Comparison of ENCODE assay signal across 1 cellular context in genomic region chr18:58657081-58657480, GRCh38.
TF ChIP-seq lines count a peak whose summit lies in the region.

No MANE protein-coding gene starts in this region.

TF ChIP-seq in IMR-90, 13 proteins besides CTCF, POLR2A, EP300 and RAD21:
- no peak for TF ChIP-seq SMC3 (IDR thresholded peaks at IDR 0.05; ENCODE audit: low read depth, low read length)
- TF ChIP-seq RFX5 (IDR thresholded peaks at IDR 0.05; ENCODE audit: low read depth, low read length) = no peak
- no peak for TF ChIP-seq FOS (IDR thresholded peaks at IDR 0.05; ENCODE audit: low read depth, low read length)
- TF ChIP-seq CEBPB (IDR thresholded peaks at IDR 0.05; ENCODE audit: low read depth, low read length) = no peak
- TF ChIP-seq BHLHE40 (IDR thresholded peaks at IDR 0.05; ENCODE audit: low read depth, low read length) = no peak
- no peak for TF ChIP-seq NFE2L2 (IDR thresholded peaks at IDR 0.05; ENCODE audit: low read depth, low read length)
- no peak for TF ChIP-seq MAFK (IDR thresholded peaks at IDR 0.05; ENCODE audit: low read depth, low read length)
- TF ChIP-seq MAZ (IDR thresholded peaks at IDR 0.05; ENCODE audit: borderline replicate concordance, low read depth, low read length) = no peak
- TF ChIP-seq CHD1 (IDR thresholded peaks at IDR 0.05; ENCODE audit: low read depth, low read length) = no peak
- no peak for TF ChIP-seq MXI1 (IDR thresholded peaks at IDR 0.05; ENCODE audit: borderline replicate concordance, low read depth, low read length)
TF ChIP-seq in IMR-90: peak in this region for 0.
